Comparison of ENCODE assay signal across 1 cellular context in the genomic region with DNA sequence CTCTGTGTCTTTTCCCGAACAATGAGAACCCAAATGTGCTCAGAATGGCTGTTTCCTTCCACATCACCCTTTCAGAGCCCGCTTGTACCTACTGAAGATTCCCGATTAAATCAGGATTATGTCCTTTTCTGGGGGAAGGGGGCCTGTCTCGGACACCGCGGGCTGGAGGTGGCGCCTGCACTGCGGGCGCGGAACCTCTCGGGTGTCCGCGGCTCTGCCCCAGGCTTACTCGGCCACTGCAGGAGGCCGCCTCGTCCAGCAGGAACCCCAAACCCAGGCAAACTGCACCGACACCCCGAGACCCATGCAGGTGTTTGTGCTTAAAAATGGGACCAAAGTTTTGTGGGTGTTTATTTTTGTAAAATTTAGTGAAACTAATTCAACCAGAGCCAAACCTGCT.
TF ChIP-seq lines count a peak whose summit lies in the region.

No MANE protein-coding gene starts in this region.

TF ChIP-seq in GM23338, 12 proteins besides CTCF, POLR2A, EP300 and RAD21 (continued from another document):
- TF ChIP-seq, protein P1, sequence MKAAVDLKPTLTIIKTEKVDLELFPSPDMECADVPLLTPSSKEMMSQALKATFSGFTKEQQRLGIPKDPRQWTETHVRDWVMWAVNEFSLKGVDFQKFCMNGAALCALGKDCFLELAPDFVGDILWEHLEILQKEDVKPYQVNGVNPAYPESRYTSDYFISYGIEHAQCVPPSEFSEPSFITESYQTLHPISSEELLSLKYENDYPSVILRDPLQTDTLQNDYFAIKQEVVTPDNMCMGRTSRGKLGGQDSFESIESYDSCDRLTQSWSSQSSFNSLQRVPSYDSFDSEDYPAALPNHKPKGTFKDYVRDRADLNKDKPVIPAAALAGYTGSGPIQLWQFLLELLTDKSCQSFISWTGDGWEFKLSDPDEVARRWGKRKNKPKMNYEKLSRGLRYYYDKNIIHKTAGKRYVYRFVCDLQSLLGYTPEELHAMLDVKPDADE (IDR thresholded peaks at IDR 0.05): no peak
- no peak for TF ChIP-seq ZNF331 (CRISPR knock-in tag; IDR thresholded peaks at IDR 0.05; ENCODE audit: low read depth)
- no peak for TF ChIP-seq POLR2AphosphoS5 (IDR thresholded peaks at IDR 0.05; ENCODE audit: low read depth)
